Comparison of ENCODE assay signal across 29 cellular contexts in the genomic region with DNA sequence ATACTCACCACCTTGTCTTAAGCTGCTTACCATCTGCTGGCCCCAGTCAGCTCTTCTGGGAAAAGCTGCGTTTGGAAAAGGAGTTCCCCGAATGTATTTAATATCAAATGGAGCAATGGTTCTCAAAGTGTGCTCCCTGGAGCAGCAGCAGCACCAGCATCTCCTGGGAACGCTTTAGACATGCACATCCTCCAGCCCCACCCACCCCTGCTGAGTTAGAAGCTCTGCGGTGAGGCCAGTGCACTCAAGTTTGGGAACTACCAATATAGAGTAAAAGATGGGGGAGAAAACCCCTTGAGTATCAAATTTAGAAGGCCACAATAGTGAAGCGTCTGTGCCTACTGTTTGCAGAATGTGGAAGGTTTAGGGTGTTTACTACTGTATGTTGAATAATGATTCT.
"Had no signal": no experiment of that assay in that cellular context is flagged by ENCODE, and none has a peak within 500 bp of the region (broad histone marks: within the 10 kb centered on the region; RNA-seq: fewer than 3 reads in every experiment).

No MANE protein-coding gene starts in this region.

- H3K4me3 Mint-ChIP-seq: activated B cell treated with CpG ODN at 0.5 μM for 24 hours; activated CD4-positive, alpha-beta T cell treated with anti-CD3 and anti-CD28 coated beads, Interleukin-2, amount 10 ng/mL, durations not matched to agents 24 days and 14 days; activated CD8-positive, alpha-beta memory T cell treated with anti-CD3 and anti-CD28 coated beads, Interleukin-2, amount 10 ng/mL, durations not matched to agents 7 days and 5 days; activated naive CD4-positive, alpha-beta T cell treated with anti-CD3 and anti-CD28 coated beads, Interleukin-2, amount 50 U/mL, for 24 hours; activated T-cell treated with anti-CD3 and anti-CD28 coated beads, Interleukin-2, amount 50 U/mL, for 24 hours; activated T-helper 1 cell treated with anti-CD3 and anti-CD28 coated beads, Interleukin-12 subunit alpha, Interleukin-12 subunit beta, Interleukin-2, Interleukin-4 antibody, amounts not matched to agents 30 ng/mL and 10 ng/mL and 1 ng/mL, durations not matched to agents 14 hours and 24 hours and 36 hours; IgD-negative memory B cell; T-helper 17 cell had no signal

- H3K9me3 ChIP-seq: ascending aorta had no signal

- H3K27me3 Mint-ChIP-seq: activated naive CD4-positive, alpha-beta T cell treated with anti-CD3 and anti-CD28 coated beads, Interleukin-2, amount 50 U/mL, for 24 hours; IgD-negative memory B cell had no signal

- H3K27ac ChIP-seq: ascending aorta, brain microvascular endothelial cell, cardiac muscle cell had no signal

- ATAC-seq: activated CD8-positive, alpha-beta memory T cell treated with anti-CD3 and anti-CD28 coated beads, Interleukin-2, amount 10 ng/mL, durations not matched to agents 7 days and 5 days; T-helper 17 cell had no signal

- H3K27ac Mint-ChIP-seq: activated B cell treated with CpG ODN at 0.5 μM for 24 hours; activated CD4-positive, alpha-beta T cell treated with anti-CD3 and anti-CD28 coated beads, Interleukin-2, amount 10 ng/mL, durations not matched to agents 24 days and 14 days; activated CD8-positive, alpha-beta memory T cell treated with anti-CD3 and anti-CD28 coated beads, Interleukin-2, amount 10 ng/mL, durations not matched to agents 7 days and 5 days; activated naive CD4-positive, alpha-beta T cell treated with anti-CD3 and anti-CD28 coated beads, Interleukin-2, amount 50 U/mL, for 24 hours; activated T-cell treated with anti-CD3 and anti-CD28 coated beads, Interleukin-2, amount 50 U/mL, for 24 hours; activated T-helper 1 cell treated with anti-CD3 and anti-CD28 coated beads, Interleukin-12 subunit alpha, Interleukin-12 subunit beta, Interleukin-2, Interleukin-4 antibody, amounts not matched to agents 30 ng/mL and 10 ng/mL and 1 ng/mL, durations not matched to agents 14 hours and 24 hours and 36 hours; IgD-negative memory B cell; T-helper 17 cell had no signal

- H3K9me3 Mint-ChIP-seq: activated B cell treated with CpG ODN at 0.5 μM for 24 hours; activated CD4-positive, alpha-beta T cell treated with anti-CD3 and anti-CD28 coated beads, Interleukin-2, amount 10 ng/mL, durations not matched to agents 24 days and 14 days; activated naive CD4-positive, alpha-beta T cell treated with anti-CD3 and anti-CD28 coated beads, Interleukin-2, amount 50 U/mL, for 24 hours; activated T-cell treated with anti-CD3 and anti-CD28 coated beads, Interleukin-2, amount 50 U/mL, for 24 hours; activated T-helper 1 cell treated with anti-CD3 and anti-CD28 coated beads, Interleukin-12 subunit alpha, Interleukin-12 subunit beta, Interleukin-2, Interleukin-4 antibody, amounts not matched to agents 30 ng/mL and 10 ng/mL and 1 ng/mL, durations not matched to agents 14 hours and 24 hours and 36 hours; IgD-negative memory B cell had no signal

- H3K4me1 ChIP-seq: ascending aorta had no signal

- H3K36me3 Mint-ChIP-seq: activated CD8-positive, alpha-beta memory T cell treated with anti-CD3 and anti-CD28 coated beads, Interleukin-2, amount 10 ng/mL, durations not matched to agents 7 days and 5 days; activated naive CD4-positive, alpha-beta T cell treated with anti-CD3 and anti-CD28 coated beads, Interleukin-2, amount 50 U/mL, for 24 hours had no signal

- H3K4me1 Mint-ChIP-seq: activated B cell treated with CpG ODN at 0.5 μM for 24 hours; activated CD4-positive, alpha-beta T cell treated with anti-CD3 and anti-CD28 coated beads, Interleukin-2, amount 10 ng/mL, durations not matched to agents 24 days and 14 days; activated naive CD4-positive, alpha-beta T cell treated with anti-CD3 and anti-CD28 coated beads, Interleukin-2, amount 50 U/mL, for 24 hours; T-helper 17 cell had no signal

- H3K4me3 ChIP-seq: ascending aorta, cardiac muscle cell had no signal

- H3K36me3 ChIP-seq: ascending aorta, brain microvascular endothelial cell, cardiac muscle cell had no signal

- H3K27me3 ChIP-seq: ascending aorta, brain microvascular endothelial cell had no signal

- DNase-seq: activated B cell treated with CpG ODN at 0.5 μM for 24 hours; activated CD4-positive, alpha-beta T cell treated with anti-CD3 and anti-CD28 coated beads for 1 hour; activated CD4-positive, alpha-beta T cell treated with anti-CD3 and anti-CD28 coated beads, Interleukin-2, amount 10 ng/mL, durations not matched to agents 24 days and 14 days; activated CD4-positive, alpha-beta T cell treated with anti-CD3 and anti-CD28 coated beads, Interleukin-2, amount 50 U/mL, for 48 hours; activated CD8-positive, alpha-beta memory T cell treated with anti-CD3 and anti-CD28 coated beads, Interleukin-2, amount 10 ng/mL, durations not matched to agents 7 days and 5 days; activated effector memory CD4-positive, alpha-beta T cell treated with Interleukin-2 at 50 U/mL for 16 hours; activated naive CD4-positive, alpha-beta T cell; activated T-cell treated with anti-CD3 and anti-CD28 coated beads, Interleukin-2, amount 50 U/mL, for 24 hours; amniotic stem cell; brain microvascular endothelial cell; KG1; NCI-H1092; NCI-H1417 treated with DMSO at 0.1 percent for 48 hours; NCI-H1694; NCI-H2029; NCI-H2107; NCI-H2171 treated with DMSO at 0.1 percent for 48 hours; NCI-H226; NCI-H526; NCI-H774; NK-92 treated with Interleukin-12 subunit alpha and Interleukin-12 subunit beta, amount 100 ng/mL, for 24 hours; SHP77 treated with DMSO at 0.1 percent for 48 hours; T-helper 17 cell; T-helper 9 cell had no signal
